In the genomic region with DNA sequence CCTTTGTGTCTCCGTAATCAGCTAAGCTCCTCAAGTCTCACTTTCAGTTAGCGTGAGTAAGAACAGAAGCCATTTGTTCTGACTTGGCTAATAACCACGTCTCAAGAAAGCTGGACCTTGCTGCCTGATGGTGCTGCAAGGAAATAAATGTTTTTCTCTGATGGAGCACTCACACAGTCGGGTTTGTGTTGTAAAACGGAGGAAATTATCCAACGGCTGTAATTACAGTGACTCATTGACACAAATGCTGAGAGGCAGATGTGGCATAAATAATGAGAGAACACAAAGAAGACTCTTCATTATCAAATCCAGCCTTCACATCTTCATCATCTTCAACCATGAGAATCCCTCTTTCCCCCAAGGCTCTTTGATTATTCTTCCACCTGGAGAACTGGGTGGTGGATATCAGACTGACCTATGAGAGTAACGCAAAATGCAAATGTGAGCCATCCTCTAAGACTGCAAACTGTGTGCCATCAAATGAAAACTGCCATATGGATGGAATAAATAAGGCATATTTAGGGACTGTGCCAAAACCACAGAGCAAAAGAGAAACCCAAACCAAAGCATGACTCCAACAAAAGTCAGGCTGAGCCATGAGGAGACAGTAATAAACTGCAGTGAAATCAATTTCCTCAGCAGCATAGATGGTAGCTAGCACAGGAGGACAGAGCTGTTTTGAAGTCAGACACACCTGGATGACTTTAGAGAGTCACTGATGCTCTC, we compare ENCODE assay signal across 11 cellular contexts.
DNase-seq lines count a peak whose midpoint lies in the region; ATAC-seq and TF ChIP-seq lines count a peak whose summit lies in the region.
"Had no signal": no experiment of that assay in that cellular context is flagged by ENCODE, and none has a peak within 500 bp of the region (broad histone marks: within the 10 kb centered on the region; RNA-seq: fewer than 3 reads in every experiment).

No MANE protein-coding gene starts in this region.

- ATAC-seq in sciatic nerve = peak; percentile 88
- no peak for ATAC-seq in HG02973 (IDR thresholded peaks at IDR 0.05; ENCODE audit: unreplicated experiment)
- ATAC-seq in HG02623 (IDR thresholded peaks at IDR 0.05; ENCODE audit: unreplicated experiment) = no peak
- ATAC-seq in HG03378 (IDR thresholded peaks at IDR 0.05; ENCODE audit: unreplicated experiment) = no peak

- no peaks in the 10 kb centered on the region for H3K27me3 ChIP-seq in OCI-LY3 (ENCODE audit: low read depth, low read length)

- H2AFZ ChIP-seq in OCI-LY3 (ENCODE audit: low read depth, low read length) = no peak overlapping the region

- no peak overlapping the region for H3K9ac ChIP-seq in OCI-LY3 (ENCODE audit: low read length)

- no peaks in the 10 kb centered on the region for H3K9me3 ChIP-seq in OCI-LY3 (ENCODE audit: insufficient read depth, low read length)

- H3K79me2 ChIP-seq in OCI-LY3 (ENCODE audit: low read length) = no peaks in the 10 kb centered on the region

- intact Hi-C loops in sciatic nerve (cut with DNase I) = no loop called here

- no peak for TF ChIP-seq CTCF in OCI-LY3 (IDR thresholded peaks at IDR 0.05; ENCODE audit: low read depth, low read length)

- H3K36me3 ChIP-seq in OCI-LY3 (replicated peaks; ENCODE audit: low read depth, low read length) = no peaks in the 10 kb centered on the region

- H4K20me1 ChIP-seq in OCI-LY3 (ENCODE audit: insufficient read depth, low read length) = no peaks in the 10 kb centered on the region

- H3K4me1 ChIP-seq in OCI-LY3 (ENCODE audit: low read length) = no peaks in the 10 kb centered on the region

- H3K4me2 ChIP-seq in OCI-LY3 (ENCODE audit: low read length) = 0 out of 2 replicates have a peak overlapping the region, but pooled peaks have one; percentile 17

- H3K4me3 ChIP-seq in OCI-LY3 (ENCODE audit: low read length) = no peak overlapping the region

- H3K27ac ChIP-seq in OCI-LY3 (ENCODE audit: low read length) = no peak overlapping the region

- peak; percentile 94 for DNase-seq in GM04504 (ENCODE audit: low read depth)
- peak; percentile 98 for DNase-seq in fibroblast of peridontal ligament (ENCODE audit: extremely low read depth)
- no peak for DNase-seq in sciatic nerve (ENCODE audit: low spot score)
- no peak for DNase-seq in COR-L47 (lab: John Stamatoyannopoulos, UW)
- DNase-seq: activated CD4-positive, alpha-beta T cell treated with anti-CD3 and anti-CD28 coated beads for 1 hour; aorta; NCI-H510A had no signal

Comparison
In these comparisons a context has a peak if more than half of its experiments do, and no peak if none do; other contexts are left out.
1. DNase-seq: peak in GM04504 (single experiment) and fibroblast of peridontal ligament (single experiment); none in sciatic nerve (single experiment) and COR-L47 (single experiment).